Comparison of ENCODE assay signal across 7 cellular contexts in genomic region chr20:21302645-21303060, GRCh38. TPM values are rescaled to one million over a fixed set of nuclear protein-coding genes. Genes with fewer than 3 reads are reported as not detected.
DNase-seq lines count a peak whose midpoint lies in the region; ATAC-seq and TF ChIP-seq lines count a peak whose summit lies in the region.

No MANE protein-coding gene starts in this region.

- TF ChIP-seq POLR2A in lower leg skin (IDR thresholded peaks at IDR 0.05) (no peak), transverse colon (IDR thresholded peaks at IDR 0.05) (no peak)

- DNase-seq in lower leg skin (ENCODE audit: low spot score in 2 of 2) (no peak), transverse colon (no peak), NCI-H82 treated with DMSO at 0.1 percent for 48 hours (lab: John Stamatoyannopoulos, UW; ENCODE audit: unreplicated experiment) (no peak), NCI-H2029 (lab: John Stamatoyannopoulos, UW) (no peak)

- H3K36me3 ChIP-seq in transverse colon: no peaks in the 10 kb centered on the region

- H3K9me3 ChIP-seq in transverse colon: no peaks in the 10 kb centered on the region

- H3K4me3 Mint-ChIP-seq in brain: peak overlapping the region; percentile 91 to 99 (median 94)

- TF ChIP-seq CTCF in brain (conservative IDR thresholded peaks at IDR 0.05) (no peak), lower leg skin (IDR thresholded peaks at IDR 0.05) (no peak), transverse colon (IDR thresholded peaks at IDR 0.05) (no peak)

- intact Hi-C loops in lower leg skin (cut with DNase I; ENCODE audit: low total_unique reads) (no loop called here), transverse colon (cut with DNase I; ENCODE audit: low total_unique reads) (loop anchor here (10.0 kb wide), 1 partner anchor 178 kb away; the partner anchor contains the start of gene KIZ)

- H3K4me3 ChIP-seq in lower leg skin (ENCODE audit: low read depth, poor library complexity, severe bottlenecking): peak overlapping the region; percentile 86
- H3K4me3 ChIP-seq in transverse colon: peak overlapping the region; percentile 75 to 98 (median 80)

- H3K27me3 ChIP-seq in transverse colon: no peaks in the 10 kb centered on the region

- peak overlapping the region; percentile 94 to 98 (median 97) for H3K27ac ChIP-seq in transverse colon

- peak overlapping the region; percentile 91 to 100 (median 95) for H3K27ac Mint-ChIP-seq in brain

- peaks cover 6 to 20% (median 15%) of the 10 kb centered on the region in 4 donors for H3K4me1 ChIP-seq in transverse colon

- ATAC-seq in GM19035 (IDR thresholded peaks at IDR 0.05; ENCODE audit: unreplicated experiment): peak; percentile 36
- peak; percentile 23 for ATAC-seq in HG03442 (IDR thresholded peaks at IDR 0.05; ENCODE audit: unreplicated experiment)

- peaks cover 32% of the 10 kb centered on the region for H3K27me3 Mint-ChIP-seq in brain

- peaks cover 7% of the 10 kb centered on the region for H3K36me3 Mint-ChIP-seq in brain

- WGBS in lower leg skin, 2 donors: 4 to 5% methylated on average over 12 of the region's 12 CpGs
- 0 to 3% methylated on average over 10 to 12 of the region's 12 CpGs for WGBS in transverse colon (ENCODE audit: low coverage in 1 of 2), 2 donors

- TF ChIP-seq EP300 in transverse colon (IDR thresholded peaks at IDR 0.05; ENCODE audit: low read depth): no peak

- in situ Hi-C loops in transverse colon (cut with MboI; ENCODE audit: low pct_ligation_motif_present in 1 of 4, low pct_unique_long_range_greater_than_20kb in 1 of 4, low sequenced_read_pairs in 3 of 4): no loop called here

- peaks cover 24% of the 10 kb centered on the region for H3K4me1 Mint-ChIP-seq in brain

- H3K9me3 Mint-ChIP-seq in brain: peaks cover 0 to 2% (median 0%) of the 10 kb centered on the region in 5 experiments

RNA-seq across cellular contexts. Expression of gene XRN2, which starts 0.5 kb away (rescaled TPM):
- polyA plus RNA-seq in brain (ENCODE audit: insufficient read depth, low read depth, low replicate concordance): 38.3 TPM
- total RNA-seq in lower leg skin: 10 to 100 TPM; 31.9 to 50.9 (median 37.3) TPM
- total RNA-seq in transverse colon: 10 to 100 TPM; 16.1 to 46.4 (median 30.3) TPM
